ENCODE assay signal across 23 cellular contexts in the genomic region with DNA sequence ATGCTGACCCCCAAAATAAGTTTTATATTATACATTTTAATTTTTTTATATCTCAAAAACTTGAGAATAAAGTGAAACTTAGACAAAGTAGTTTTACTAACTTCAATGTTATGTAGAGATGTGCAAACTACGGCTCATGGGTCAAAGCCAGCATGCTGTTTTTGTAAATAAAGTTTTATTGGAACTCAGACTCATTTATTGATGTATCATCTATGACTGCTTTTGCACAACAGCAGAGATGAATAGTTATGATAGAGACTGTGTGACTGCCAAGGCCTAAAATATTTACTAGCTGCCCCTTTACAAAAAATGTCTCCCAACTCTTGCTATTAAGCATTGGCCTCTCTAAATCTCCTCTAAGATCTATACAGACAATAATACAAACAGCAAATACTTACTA. TPM values are rescaled to one million over a fixed set of nuclear protein-coding genes. Genes with fewer than 3 reads are reported as not detected.
DNase-seq lines count a peak whose midpoint lies in the region; ATAC-seq and TF ChIP-seq lines count a peak whose summit lies in the region.
"Had no signal": no experiment of that assay in that cellular context is flagged by ENCODE, and none has a peak within 500 bp of the region (broad histone marks: within the 10 kb centered on the region; RNA-seq: fewer than 3 reads in every experiment).

No MANE protein-coding gene starts in this region.

- ATAC-seq in natural killer cell treated with Interleukin-12 subunit alpha and Interleukin-12 subunit beta and Interleukin-15 and Interleukin-18, amount 100 ng/mL, for 72 hours: no peak
- no peak for ATAC-seq in SK-N-SH treated with all-trans-retinoic acid at 6 μM for 48 hours

- no peaks in the 10 kb centered on the region for H3K27me3 Mint-ChIP-seq in IgD-negative memory B cell
- no peaks in the 10 kb centered on the region for H3K27me3 Mint-ChIP-seq in natural killer cell treated with Interleukin-12 subunit alpha and Interleukin-12 subunit beta and Interleukin-15 and Interleukin-18, amount 100 ng/mL, for 72 hours
- H3K27me3 Mint-ChIP-seq: activated CD4-positive, alpha-beta memory T cell treated with anti-CD3 and anti-CD28 coated beads for 36 hours had no signal

- peaks cover 70 to 85% (median 78%) of the 10 kb centered on the region in 3 donors for H3K4me1 Mint-ChIP-seq in IgD-negative memory B cell
- peaks cover 44 to 77% of the 10 kb centered on the region in 2 donors for H3K4me1 Mint-ChIP-seq in natural killer cell treated with Interleukin-12 subunit alpha and Interleukin-12 subunit beta and Interleukin-15 and Interleukin-18, amount 100 ng/mL, for 72 hours (ENCODE audit: low read depth in 2 of 2)

- peak overlapping the region in 1 of 3 donors; percentile 73 for H3K27ac Mint-ChIP-seq in IgD-negative memory B cell
- peak overlapping the region in 1 of 2 donors; percentile 30 for H3K27ac Mint-ChIP-seq in natural killer cell treated with Interleukin-12 subunit alpha and Interleukin-12 subunit beta and Interleukin-15 and Interleukin-18, amount 100 ng/mL, for 72 hours
- H3K27ac Mint-ChIP-seq: activated CD4-positive, alpha-beta memory T cell treated with anti-CD3 and anti-CD28 coated beads for 36 hours; activated naive CD4-positive, alpha-beta T cell treated with anti-CD3 and anti-CD28 coated beads for 36 hours had no signal

- no peaks in the 10 kb centered on the region for H3K9me3 Mint-ChIP-seq in IgD-negative memory B cell
- H3K9me3 Mint-ChIP-seq in natural killer cell treated with Interleukin-12 subunit alpha and Interleukin-12 subunit beta and Interleukin-15 and Interleukin-18, amount 100 ng/mL, for 72 hours: no peaks in the 10 kb centered on the region
- H3K9me3 Mint-ChIP-seq: activated CD4-positive, alpha-beta memory T cell treated with anti-CD3 and anti-CD28 coated beads for 36 hours; activated naive CD4-positive, alpha-beta T cell treated with anti-CD3 and anti-CD28 coated beads for 36 hours had no signal

- TF ChIP-seq POLR2A in erythroblast (IDR thresholded peaks at IDR 0.05; ENCODE audit: low read length): no peak

- H3K4me3 Mint-ChIP-seq in IgD-negative memory B cell: peak overlapping the region in 3 of 4 donors; percentile 30 to 84 (median 68)
- peak overlapping the region; percentile 45 for H3K4me3 Mint-ChIP-seq in natural killer cell treated with Interleukin-12 subunit alpha and Interleukin-12 subunit beta and Interleukin-15 and Interleukin-18, amount 100 ng/mL, for 72 hours
- H3K4me3 Mint-ChIP-seq: activated CD4-positive, alpha-beta memory T cell treated with anti-CD3 and anti-CD28 coated beads for 36 hours; activated naive CD4-positive, alpha-beta T cell treated with anti-CD3 and anti-CD28 coated beads for 36 hours had no signal

- DNase-seq in EH (ENCODE audit: low read depth) (peak; percentile 13), erythroblast (lab: John Stamatoyannopoulos, UW) (peak; percentile 38 to 45), NCI-H524 (lab: John Stamatoyannopoulos, UW) (no peak), putamen (ENCODE audit: low spot score) (no peak), nucleus accumbens (lab: John Stamatoyannopoulos, UW) (no peak)
- no peak for DNase-seq in natural killer cell treated with Interleukin-12 subunit alpha and Interleukin-12 subunit beta and Interleukin-15 and Interleukin-18, amount 100 ng/mL, for 72 hours (ENCODE audit: low spot score)
- DNase-seq: activated CD4-positive, alpha-beta memory T cell treated with anti-CD3 and anti-CD28 coated beads for 36 hours; activated naive CD4-positive, alpha-beta T cell treated with anti-CD3 and anti-CD28 coated beads for 36 hours; activated T-cell treated with anti-CD3 and anti-CD28 coated beads, Interleukin-2, amount 50 U/mL, for 1 hour; DMS79 treated with DMSO at 0.1 percent for 48 hours; effector memory CD4-positive, alpha-beta T cell; islet precursor cell; Kasumi-1; mesendoderm; NCI-H1417; NCI-H2171; PC-9; stimulated activated CD4-positive, alpha-beta T cell treated with anti-CD3 and anti-CD28 coated beads, Interleukin-12 subunit alpha, Interleukin-12 subunit beta, amount 100 ng/mL, for 4 hours; stimulated activated CD8-positive, alpha-beta memory T cell treated with anti-CD3 and anti-CD28 coated beads, Interleukin-4, amount 100 ng/mL, for 48 hours; T-helper 2 cell; WERI-Rb-1 had no signal

- peaks cover 14% of the 10 kb centered on the region for H3K36me3 Mint-ChIP-seq in IgD-negative memory B cell
- peaks cover 5% of the 10 kb centered on the region for H3K36me3 Mint-ChIP-seq in natural killer cell treated with Interleukin-12 subunit alpha and Interleukin-12 subunit beta and Interleukin-15 and Interleukin-18, amount 100 ng/mL, for 72 hours

TF ChIP-seq in SK-N-SH treated with all-trans-retinoic acid at 6 μM for 48 hours, 23 proteins besides CTCF, POLR2A, EP300 and RAD21:
- TF ChIP-seq ZFP3 (CRISPR knock-in tag; IDR thresholded peaks at IDR 0.05): no peak
- TF ChIP-seq ESRRG (CRISPR knock-in tag; IDR thresholded peaks at IDR 0.05): no peak
- TF ChIP-seq CSDC2 (CRISPR knock-in tag; IDR thresholded peaks at IDR 0.05): no peak
- TF ChIP-seq TCF4 (CRISPR knock-in tag; IDR thresholded peaks at IDR 0.05; ENCODE audit: borderline replicate concordance): no peak
- no peak for TF ChIP-seq OSR1 (CRISPR knock-in tag; IDR thresholded peaks at IDR 0.05)
- TF ChIP-seq, protein P1, sequence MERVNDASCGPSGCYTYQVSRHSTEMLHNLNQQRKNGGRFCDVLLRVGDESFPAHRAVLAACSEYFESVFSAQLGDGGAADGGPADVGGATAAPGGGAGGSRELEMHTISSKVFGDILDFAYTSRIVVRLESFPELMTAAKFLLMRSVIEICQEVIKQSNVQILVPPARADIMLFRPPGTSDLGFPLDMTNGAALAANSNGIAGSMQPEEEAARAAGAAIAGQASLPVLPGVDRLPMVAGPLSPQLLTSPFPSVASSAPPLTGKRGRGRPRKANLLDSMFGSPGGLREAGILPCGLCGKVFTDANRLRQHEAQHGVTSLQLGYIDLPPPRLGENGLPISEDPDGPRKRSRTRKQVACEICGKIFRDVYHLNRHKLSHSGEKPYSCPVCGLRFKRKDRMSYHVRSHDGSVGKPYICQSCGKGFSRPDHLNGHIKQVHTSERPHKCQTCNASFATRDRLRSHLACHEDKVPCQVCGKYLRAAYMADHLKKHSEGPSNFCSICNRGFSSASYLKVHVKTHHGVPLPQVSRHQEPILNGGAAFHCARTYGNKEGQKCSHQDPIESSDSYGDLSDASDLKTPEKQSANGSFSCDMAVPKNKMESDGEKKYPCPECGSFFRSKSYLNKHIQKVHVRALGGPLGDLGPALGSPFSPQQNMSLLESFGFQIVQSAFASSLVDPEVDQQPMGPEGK (CRISPR knock-in tag; IDR thresholded peaks at IDR 0.05; ENCODE audit: borderline replicate concordance): no peak
- no peak for TF ChIP-seq SNAI2 (CRISPR knock-in tag; IDR thresholded peaks at IDR 0.05)
- TF ChIP-seq, protein P2, sequence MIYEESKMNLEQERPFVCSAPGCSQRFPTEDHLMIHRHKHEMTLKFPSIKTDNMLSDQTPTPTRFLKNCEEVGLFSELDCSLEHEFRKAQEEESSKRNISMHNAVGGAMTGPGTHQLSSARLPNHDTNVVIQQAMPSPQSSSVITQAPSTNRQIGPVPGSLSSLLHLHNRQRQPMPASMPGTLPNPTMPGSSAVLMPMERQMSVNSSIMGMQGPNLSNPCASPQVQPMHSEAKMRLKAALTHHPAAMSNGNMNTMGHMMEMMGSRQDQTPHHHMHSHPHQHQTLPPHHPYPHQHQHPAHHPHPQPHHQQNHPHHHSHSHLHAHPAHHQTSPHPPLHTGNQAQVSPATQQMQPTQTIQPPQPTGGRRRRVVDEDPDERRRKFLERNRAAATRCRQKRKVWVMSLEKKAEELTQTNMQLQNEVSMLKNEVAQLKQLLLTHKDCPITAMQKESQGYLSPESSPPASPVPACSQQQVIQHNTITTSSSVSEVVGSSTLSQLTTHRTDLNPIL (CRISPR knock-in tag; IDR thresholded peaks at IDR 0.05; ENCODE audit: low read depth): no peak

RNA-seq across cellular contexts. Expression of a gene that starts 12.4 kb away (rescaled TPM):
- 235 TPM for polyA plus RNA-seq in IgD-negative memory B cell
- 100 to 1,000 TPM; 148 to 190 TPM for total RNA-seq in natural killer cell treated with Interleukin-12 subunit alpha and Interleukin-12 subunit beta and Interleukin-15 and Interleukin-18, amount 100 ng/mL, for 72 hours

Comparison
In these comparisons a context has a peak if more than half of its experiments do, and no peak if none do; other contexts are left out.
1. DNase-seq: peak in EH (single experiment) and erythroblast (2 of 2); none in natural killer cell treated with Interleukin-12 subunit alpha and Interleukin-12 subunit beta and Interleukin-15 and Interleukin-18, amount 100 ng/mL, for 72 hours (single experiment), NCI-H524 (0 of 2), putamen (single experiment) and nucleus accumbens (0 of 56).